ENCODE assay signal across 8 cellular contexts in the genomic region with DNA sequence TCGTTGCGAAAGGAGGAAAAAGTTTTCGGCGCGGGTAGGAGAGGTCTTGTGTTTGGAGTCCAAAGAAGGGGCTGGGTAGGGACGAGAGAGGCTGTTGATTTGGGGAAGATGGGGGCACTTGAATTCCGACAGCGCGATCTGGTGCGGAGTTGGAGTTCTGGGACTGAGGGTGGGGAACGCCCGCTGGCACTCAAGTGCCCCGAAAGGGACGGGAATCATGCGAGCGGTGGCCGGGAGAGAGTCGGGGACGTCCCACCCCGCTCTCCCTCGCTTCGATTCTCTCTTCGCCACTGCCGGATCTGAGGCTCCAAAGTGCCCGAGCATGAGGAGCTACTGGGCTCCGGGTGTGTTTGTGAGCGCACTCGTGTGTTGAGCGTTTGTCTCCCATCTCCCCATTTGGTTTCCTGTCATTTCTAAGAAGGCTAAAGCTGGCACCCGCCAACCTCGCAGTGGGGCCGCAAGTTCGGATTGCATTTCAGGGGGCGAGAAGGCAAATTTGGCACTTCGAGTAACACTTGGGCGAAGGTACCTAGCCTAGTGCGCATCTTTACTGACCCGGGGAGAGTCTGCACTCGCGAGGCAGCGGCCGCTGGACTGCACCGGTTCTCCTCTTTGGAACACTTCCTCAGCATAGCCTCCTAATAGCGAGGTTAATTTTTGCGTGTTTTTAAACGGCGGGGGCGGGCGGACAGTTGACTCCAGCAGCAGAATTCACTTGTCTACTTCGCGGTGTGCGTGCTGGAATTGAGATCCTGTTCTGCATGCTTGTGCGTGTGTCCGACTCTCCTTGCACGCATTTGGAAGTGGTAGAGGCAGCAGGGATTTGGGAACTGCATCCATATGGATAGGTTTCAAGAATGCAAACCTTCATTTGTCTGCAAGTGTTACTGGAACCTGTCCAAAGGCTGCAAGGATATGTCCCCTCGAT. TPM values are rescaled to one million over a fixed set of nuclear protein-coding genes. Genes with fewer than 3 reads are reported as not detected.
A peak's percentile ranks its signal among the peaks of the same experiment; 100 is the strongest.
DNase-seq lines count a peak whose midpoint lies in the region; ATAC-seq, FAIRE-seq and TF ChIP-seq lines count a peak whose summit lies in the region.

No MANE protein-coding gene starts in this region.

- no peak for FAIRE-seq in pancreas (lab: Jason Lieb, UNC)

- ATAC-seq in pancreas (peak; percentile 14 to 37 (median 28)), GM21737 (IDR thresholded peaks at IDR 0.05; ENCODE audit: unreplicated experiment) (no peak), HG02938 (IDR thresholded peaks at IDR 0.05; ENCODE audit: unreplicated experiment) (no peak)

- DNase-seq in Daoy (ENCODE audit: low read depth): peak; percentile 54
- no peak for DNase-seq in NT2/D1 (ENCODE audit: low read depth, low spot score)
- peak; percentile 18 to 78 (median 49) for DNase-seq in pancreas
- no peak for DNase-seq in SKM-1 treated with dmso at 0.1 percent for 144 hours (lab: John Stamatoyannopoulos, UW; ENCODE audit: unreplicated experiment)
- no peak for DNase-seq in NCI-H2196 (lab: John Stamatoyannopoulos, UW; ENCODE audit: unreplicated experiment)

- TF ChIP-seq CTCF in pancreas (IDR thresholded peaks at IDR 0.05): no peak

- peak overlapping the region; percentile 86 for H3K9ac ChIP-seq in NT2/D1 (ENCODE audit: insufficient read length, low read depth)

- peak overlapping the region; percentile 62 to 64 for H3K27ac ChIP-seq in esophagus (ENCODE audit: low read depth in 2 of 2, low read length in 1 of 2)
- H3K27ac ChIP-seq in pancreas: peak overlapping the region; percentile 94 to 96 (median 94)

- intact Hi-C loops in pancreas (cut with DNase I): loop anchor here in 1 of 3 donors (10.0 kb wide), 1 partner anchor 83 kb away; no protein-coding TSS in a partner anchor

- H3K4me1 ChIP-seq in NT2/D1 (ENCODE audit: insufficient read depth, insufficient read length) (peaks cover 2% of the 10 kb centered on the region), esophagus (ENCODE audit: control insufficient read depth in 2 of 2, insufficient read depth in 2 of 2, low read length in 1 of 2) (peaks cover 4 to 7% of the 10 kb centered on the region in 2 donors), pancreas (peaks cover 0 to 14% (median 4%) of the 10 kb centered on the region in 3 donors)

- WGBS in esophagus, 2 donors: 2 to 3% methylated on average over 56 of the region's 56 CpGs
- WGBS in pancreas, 2 donors: 1% methylated on average over 56 of the region's 56 CpGs

- no peaks in the 10 kb centered on the region for H3K9me3 ChIP-seq in NT2/D1 (ENCODE audit: insufficient read depth, low read length)
- no peaks in the 10 kb centered on the region for H3K9me3 ChIP-seq in esophagus (ENCODE audit: control insufficient read depth in 2 of 2, insufficient read depth in 1 of 2, low read depth in 1 of 2, low read length in 1 of 2)
- no peaks in the 10 kb centered on the region for H3K9me3 ChIP-seq in pancreas

- H3K4me3 ChIP-seq in NT2/D1 (ENCODE audit: insufficient read length, low read depth) (peak overlapping the region; percentile 76), esophagus (ENCODE audit: low read depth in 1 of 2, low read length in 2 of 2) (peak overlapping the region; percentile 57 to 58), pancreas (peak overlapping the region; percentile 64 to 87 (median 80))

- H3K36me3 ChIP-seq in NT2/D1 (ENCODE audit: insufficient read depth, insufficient read length, low read length) (no peaks in the 10 kb centered on the region), esophagus (ENCODE audit: control insufficient read depth in 2 of 2, insufficient read depth in 2 of 2, low read length in 1 of 2) (no peaks in the 10 kb centered on the region), pancreas (no peaks in the 10 kb centered on the region)

- H3K27me3 ChIP-seq in NT2/D1 (ENCODE audit: insufficient read depth, insufficient read length) (peaks cover 51% of the 10 kb centered on the region), esophagus (ENCODE audit: control insufficient read depth in 1 of 2, insufficient read depth in 2 of 2, low read length in 2 of 2) (peaks cover 5 to 6% of the 10 kb centered on the region in 2 donors), pancreas (no peaks in the 10 kb centered on the region)

RNA-seq across cellular contexts. Expression of a gene that starts 1.2 kb away (rescaled TPM):
- total RNA-seq in Daoy (2014; rRNA removed; shearing (Covaris generic)): 0.45 and 1.5 TPM in 2 replicates
- 1 to 10 TPM in 1 of 2 donors, under 1 TPM in 1; 0.71 to 1.7 TPM for polyA plus RNA-seq in esophagus
- 10 to 100 TPM; 21.9 to 31.8 (median 26.4) TPM for total RNA-seq in pancreas
- polyA plus RNA-seq in pancreas: 10 to 100 TPM in 1 of 2 donors, 1 to 10 TPM in 1; 2.2 to 10.3 TPM

Comparison
In these comparisons a context has a peak if more than half of its experiments do, and no peak if none do; other contexts are left out.
1. DNase-seq: peak in Daoy (single experiment) and pancreas (6 of 6); none in NT2/D1 (single experiment), SKM-1 treated with dmso at 0.1 percent for 144 hours (single experiment) and NCI-H2196 (single experiment).
2. ATAC-seq: peak in pancreas (4 of 4); none in GM21737 (single experiment) and HG02938 (single experiment).
3. Peak in every context shown above with its lines, with median percentiles within 50 percentile points of each other: H3K4me3 ChIP-seq.